In genomic region chr14:103537175-103537990, GRCh38 we compare ENCODE assay signal across 17 cellular contexts. TPM values are rescaled to one million over a fixed set of nuclear protein-coding genes. Genes with fewer than 3 reads are reported as not detected.
DNase-seq lines count a peak whose midpoint lies in the region; ATAC-seq, FAIRE-seq and TF ChIP-seq lines count a peak whose summit lies in the region.
"Had no signal": no experiment of that assay in that cellular context is flagged by ENCODE, and none has a peak within 500 bp of the region (broad histone marks: within the 10 kb centered on the region; RNA-seq: fewer than 3 reads in every experiment).

No MANE protein-coding gene starts in this region.

- intact Hi-C loops in sigmoid colon (cut with DNase I), result no loop called here

- FAIRE-seq in H54 (lab: Jason Lieb, UNC), result no peak

- H3K27me3 ChIP-seq in WERI-Rb-1 (ENCODE audit: insufficient read depth, low read depth, severe bottlenecking) (no peaks in the 10 kb centered on the region), sigmoid colon (no peaks in the 10 kb centered on the region)
- H3K27me3 ChIP-seq: cardiac muscle cell had no signal

- peaks cover 0 to 97% (median 91%) of the 10 kb centered on the region in 4 donors for H3K4me1 ChIP-seq in sigmoid colon

- H3K4me3 ChIP-seq in WERI-Rb-1 (ENCODE audit: low read depth, low read length), result no peak overlapping the region
- H3K4me3 ChIP-seq in sigmoid colon, result no peak overlapping the region
- H3K4me3 ChIP-seq: cardiac muscle cell, lower lobe of right lung had no signal

- H3K9me3 ChIP-seq in WERI-Rb-1 (ENCODE audit: severe bottlenecking) (no peaks in the 10 kb centered on the region), sigmoid colon (no peaks in the 10 kb centered on the region)
- H3K9me3 ChIP-seq: lower lobe of right lung had no signal

- H3K27ac ChIP-seq in WERI-Rb-1 (peak overlapping the region; percentile 94), sigmoid colon (peak overlapping the region; percentile 92 to 98 (median 94))
- H3K27ac ChIP-seq: cardiac muscle cell, KMS-11, lower lobe of right lung had no signal

- ATAC-seq in HG02798 (IDR thresholded peaks at IDR 0.05; ENCODE audit: poor library complexity, unreplicated experiment) (no peak), GM21619 (IDR thresholded peaks at IDR 0.05; ENCODE audit: unreplicated experiment) (no peak), HG03139 (IDR thresholded peaks at IDR 0.05; ENCODE audit: unreplicated experiment) (no peak)
- ATAC-seq: activated CD8-positive, alpha-beta T cell treated with anti-CD3 and anti-CD28 coated beads for 36 hours; lower lobe of right lung had no signal

- no peak for TF ChIP-seq CTCF in WERI-Rb-1 (IDR thresholded peaks at IDR 0.05; ENCODE audit: low read depth, low read length)
- no peak for TF ChIP-seq CTCF in sigmoid colon (IDR thresholded peaks at IDR 0.05)

- DNase-seq in ELR (ENCODE audit: low read depth), result peak; percentile 73
- no peak for DNase-seq in WERI-Rb-1
- DNase-seq in foreskin melanocyte, result peak; percentile 71
- peak; percentile 64 for DNase-seq in sigmoid colon
- DNase-seq in H54 (ENCODE audit: insufficient read length, low spot score), result no peak
- DNase-seq: activated CD8-positive, alpha-beta T cell treated with anti-CD3 and anti-CD28 coated beads for 36 hours; activated gamma-delta T cell; lower lobe of right lung; NCI-H1930; NCI-H524 treated with DMSO at 0.1 percent for 48 hours; RPMI8226; T1000 had no signal

- WGBS in sigmoid colon, 2 donors, result 69 to 74% methylated on average over 18 of the region's 18 CpGs

- no peak for TF ChIP-seq EP300 in sigmoid colon (IDR thresholded peaks at IDR 0.05)

- TF ChIP-seq POLR2A in sigmoid colon (IDR thresholded peaks at IDR 0.05) (no peak), H54 (IDR thresholded peaks at IDR 0.05; ENCODE audit: low read depth, low read length) (no peak)

- H3K36me3 ChIP-seq in WERI-Rb-1 (peaks cover 18% of the 10 kb centered on the region), sigmoid colon (peaks cover 0 to 6% (median 0%) of the 10 kb centered on the region in 4 donors)
- H3K36me3 ChIP-seq: cardiac muscle cell had no signal

RNA-seq across cellular contexts. Expression of gene TRMT61A, which starts 8.4 kb away (rescaled TPM):
- total RNA-seq in sigmoid colon, result 10 to 100 TPM; 20.2 to 27.2 (median 22.7) TPM
- polyA plus RNA-seq in sigmoid colon, result 10 to 100 TPM in 1 of 3 donors, 1 to 10 TPM in 2; 4.2 to 18.1 (median 8.4) TPM

RNA-seq across cellular contexts. Expression of gene CKB, which starts 14.8 kb away (rescaled TPM):
- total RNA-seq in sigmoid colon, result 1,000 to 10,000 TPM; 1,303 to 1,696 (median 1,494) TPM
- polyA plus RNA-seq in sigmoid colon, result 1,000 to 10,000 TPM in 2 of 3 donors, 100 to 1,000 TPM in 1; 905 to 2,176 (median 1,086) TPM

RNA-seq across cellular contexts. Expression of gene BAG5, which starts 25.1 kb away (rescaled TPM):
- total RNA-seq in sigmoid colon, result 10 to 100 TPM; 18.6 to 27.1 (median 24.9) TPM
- polyA plus RNA-seq in sigmoid colon, result 10 to 100 TPM; 13.2 to 15.6 (median 14.6) TPM

RNA-seq across cellular contexts. Expression of gene COA8, which starts 25.4 kb away (rescaled TPM):
- total RNA-seq in sigmoid colon, result 10 to 100 TPM; 35.7 to 39.0 (median 37.5) TPM
- 10 to 100 TPM; 33.9 to 67.3 (median 65.7) TPM for polyA plus RNA-seq in sigmoid colon

Comparison
In these comparisons a context has a peak if more than half of its experiments do, and no peak if none do; other contexts are left out.
1. DNase-seq: peak in ELR (single experiment), foreskin melanocyte (single experiment) and sigmoid colon (single experiment); none in WERI-Rb-1 (single experiment) and H54 (single experiment).